Comparison of ENCODE assay signal across 18 cellular contexts in genomic region chr10:21340341-21340740, GRCh38.
"Had no signal": no experiment of that assay in that cellular context is flagged by ENCODE, and none has a peak within 500 bp of the region (broad histone marks: within the 10 kb centered on the region; RNA-seq: fewer than 3 reads in every experiment).

No MANE protein-coding gene starts in this region.

- ATAC-seq: naive thymus-derived CD4-positive, alpha-beta T cell; right cardiac atrium; stimulated activated naive B cell treated with anti-CD40 and anti-IgM and Interleukin-4, amounts not matched to agents 10 μg/mL and 1 μg/mL and 100 μg/mL, for 72 hours had no signal

- DNase-seq: activated B cell treated with CpG ODN at 0.5 μM for 24 hours; activated CD4-positive, alpha-beta T cell treated with anti-CD3 and anti-CD28 coated beads, Interleukin-2, amount 10 ng/mL, durations not matched to agents 24 days and 14 days; activated naive CD4-positive, alpha-beta T cell treated with anti-CD3 and anti-CD28 coated beads for 36 hours; adrenal gland; caudate nucleus; cortex of kidney; effector memory CD4-positive, alpha-beta T cell; naive thymus-derived CD4-positive, alpha-beta T cell; right cardiac atrium; spleen; stimulated activated CD4-positive, alpha-beta T cell treated with anti-CD3 and anti-CD28 coated beads, Interleukin-1b, Interleukin-23, amount 100 ng/mL, for 48 hours; stimulated activated naive B cell treated with anti-CD40 and anti-IgM and Interleukin-4, amounts not matched to agents 10 μg/mL and 1 μg/mL and 100 μg/mL, for 72 hours; T-helper 2 cell; transverse colon had no signal

- H3K4me1 ChIP-seq: spleen, transverse colon had no signal

- H3K27me3 Mint-ChIP-seq: activated B cell treated with CpG ODN at 0.5 μM for 24 hours; activated CD4-positive, alpha-beta T cell treated with anti-CD3 and anti-CD28 coated beads, Interleukin-2, amount 10 ng/mL, durations not matched to agents 24 days and 14 days had no signal

- H3K9me3 ChIP-seq: adrenal gland, neutrophil, spleen, transverse colon had no signal

- H3K4me1 Mint-ChIP-seq: activated B cell treated with CpG ODN at 0.5 μM for 24 hours; activated CD4-positive, alpha-beta T cell treated with anti-CD3 and anti-CD28 coated beads, Interleukin-2, amount 10 ng/mL, durations not matched to agents 24 days and 14 days; stimulated activated naive B cell treated with anti-CD40 and anti-IgM and Interleukin-4, amounts not matched to agents 10 μg/mL and 1 μg/mL and 100 μg/mL, for 72 hours had no signal

- H3K27me3 ChIP-seq: adrenal gland, neutrophil, transverse colon had no signal

- H3K4me3 ChIP-seq: adrenal gland, lung, spleen, transverse colon had no signal

- H3K9me3 Mint-ChIP-seq: activated CD4-positive, alpha-beta T cell treated with anti-CD3 and anti-CD28 coated beads, Interleukin-2, amount 10 ng/mL, durations not matched to agents 24 days and 14 days; activated naive CD4-positive, alpha-beta T cell treated with anti-CD3 and anti-CD28 coated beads for 36 hours; activated T-helper 1 cell treated with anti-CD3 and anti-CD28 coated beads, Interleukin-12 subunit alpha, Interleukin-12 subunit beta, Interleukin-2, Interleukin-4 antibody, amounts not matched to agents 30 ng/mL and 10 ng/mL and 1 ng/mL, durations not matched to agents 14 hours and 24 hours and 36 hours had no signal

- H3K4me3 Mint-ChIP-seq: activated B cell treated with CpG ODN at 0.5 μM for 24 hours; activated CD4-positive, alpha-beta T cell treated with anti-CD3 and anti-CD28 coated beads, Interleukin-2, amount 10 ng/mL, durations not matched to agents 24 days and 14 days; activated naive CD4-positive, alpha-beta T cell treated with anti-CD3 and anti-CD28 coated beads for 36 hours; activated T-helper 1 cell treated with anti-CD3 and anti-CD28 coated beads, Interleukin-12 subunit alpha, Interleukin-12 subunit beta, Interleukin-2, Interleukin-4 antibody, amounts not matched to agents 30 ng/mL and 10 ng/mL and 1 ng/mL, durations not matched to agents 14 hours and 24 hours and 36 hours; naive thymus-derived CD4-positive, alpha-beta T cell; stimulated activated naive B cell treated with anti-CD40 and anti-IgM and Interleukin-4, amounts not matched to agents 10 μg/mL and 1 μg/mL and 100 μg/mL, for 72 hours had no signal

- H3K36me3 Mint-ChIP-seq: naive thymus-derived CD4-positive, alpha-beta T cell; stimulated activated naive B cell treated with anti-CD40 and anti-IgM and Interleukin-4, amounts not matched to agents 10 μg/mL and 1 μg/mL and 100 μg/mL, for 72 hours had no signal

- FAIRE-seq: TTC549 had no signal

- H3K27ac Mint-ChIP-seq: activated B cell treated with CpG ODN at 0.5 μM for 24 hours; activated CD4-positive, alpha-beta T cell treated with anti-CD3 and anti-CD28 coated beads, Interleukin-2, amount 10 ng/mL, durations not matched to agents 24 days and 14 days; activated naive CD4-positive, alpha-beta T cell treated with anti-CD3 and anti-CD28 coated beads for 36 hours; activated T-helper 1 cell treated with anti-CD3 and anti-CD28 coated beads, Interleukin-12 subunit alpha, Interleukin-12 subunit beta, Interleukin-2, Interleukin-4 antibody, amounts not matched to agents 30 ng/mL and 10 ng/mL and 1 ng/mL, durations not matched to agents 14 hours and 24 hours and 36 hours; naive thymus-derived CD4-positive, alpha-beta T cell; stimulated activated naive B cell treated with anti-CD40 and anti-IgM and Interleukin-4, amounts not matched to agents 10 μg/mL and 1 μg/mL and 100 μg/mL, for 72 hours had no signal

- H3K27ac ChIP-seq: adrenal gland, neutrophil, spleen, transverse colon had no signal

- H3K36me3 ChIP-seq: adrenal gland, neutrophil, spleen, transverse colon had no signal
